Comparison of ENCODE assay signal across 1 cellular context in the genomic region with DNA sequence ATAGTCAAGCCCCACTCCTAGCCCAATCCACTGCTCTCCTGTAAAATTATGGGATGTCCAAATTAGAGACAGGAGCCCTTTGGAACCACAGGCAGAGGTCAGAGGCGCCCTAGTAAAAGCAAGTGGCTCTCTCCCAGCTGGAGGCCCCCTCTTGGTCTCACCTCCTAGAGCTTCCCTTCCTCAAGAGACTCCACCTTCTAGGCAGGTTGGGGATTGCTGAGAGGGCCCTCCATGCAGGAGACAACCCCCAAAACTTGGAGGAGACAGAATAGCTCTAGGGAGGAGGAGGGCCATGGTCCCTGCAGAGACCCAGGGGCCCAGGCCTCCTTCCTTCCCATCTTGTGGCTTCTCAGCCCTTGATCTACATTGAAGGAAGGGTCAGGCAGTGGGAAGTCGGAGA.
TF ChIP-seq lines count a peak whose summit lies in the region.

No MANE protein-coding gene starts in this region.

TF ChIP-seq in H1, 55 proteins besides CTCF, POLR2A, EP300 and RAD21:
- TF ChIP-seq CBX8 (IDR thresholded peaks at IDR 0.05; ENCODE audit: borderline replicate concordance, low read depth, low read length) (no peak), KDM4A (IDR thresholded peaks at IDR 0.05; ENCODE audit: low read depth, low read length, severe bottlenecking) (no peak), ATF2 (IDR thresholded peaks at IDR 0.05; ENCODE audit: low read length) (no peak), NRF1 (IDR thresholded peaks at IDR 0.05; ENCODE audit: low read depth, low read length) (no peak), RFX5 (IDR thresholded peaks at IDR 0.05; ENCODE audit: borderline replicate concordance, low read depth, low read length) (no peak), POU5F1 (IDR thresholded peaks at IDR 0.05; ENCODE audit: low read depth, low read length) (no peak), TAF1 (IDR thresholded peaks at IDR 0.05; ENCODE audit: low read depth, low read length) (no peak), CEBPB (IDR thresholded peaks at IDR 0.05; ENCODE audit: low read depth, low read length) (no peak), SIN3A (conservative IDR thresholded peaks at IDR 0.05 in 1 of 2, IDR thresholded peaks at IDR 0.05 in 1 of 2; ENCODE audit: low read depth in 1 of 2, low read length in 2 of 2) (no peak)
- TF ChIP-seq, protein P1, sequence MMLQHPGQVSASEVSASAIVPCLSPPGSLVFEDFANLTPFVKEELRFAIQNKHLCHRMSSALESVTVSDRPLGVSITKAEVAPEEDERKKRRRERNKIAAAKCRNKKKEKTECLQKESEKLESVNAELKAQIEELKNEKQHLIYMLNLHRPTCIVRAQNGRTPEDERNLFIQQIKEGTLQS (IDR thresholded peaks at IDR 0.05; ENCODE audit: insufficient read depth, low read depth, low read length): no peak
